Comparison of ENCODE assay signal across 12 cellular contexts in genomic region chr10:7710446-7710845, GRCh38. TPM values are rescaled to one million over a fixed set of nuclear protein-coding genes. Genes with fewer than 3 reads are reported as not detected.
"Had no signal": no experiment of that assay in that cellular context is flagged by ENCODE, and none has a peak within 500 bp of the region (broad histone marks: within the 10 kb centered on the region; RNA-seq: fewer than 3 reads in every experiment).

No MANE protein-coding gene starts in this region.

- H3K27ac ChIP-seq: GM23248 had no signal

- H3K4me3 ChIP-seq: GM23248, GM23338, HAP-1 had no signal

- FAIRE-seq: H1, H54 had no signal

- H3K9ac ChIP-seq: GM23248 had no signal

- H3K9me3 ChIP-seq: HAP-1 had no signal

- H3K4me2 ChIP-seq: GM23338 had no signal

- H2AFZ ChIP-seq: GM23248, GM23338 had no signal

- H3K4me1 ChIP-seq: HAP-1 had no signal

- H3K36me3 ChIP-seq: HAP-1 had no signal

- DNase-seq: GM23248, GOT3, H7, H9, HCEC 1CT, HFFc6 had no signal

- ATAC-seq: GM23338, HCT116 had no signal

RNA-seq across cellular contexts. Expression of gene ITIH2, which starts 7.3 kb away (rescaled TPM):
- total RNA-seq: GM23248, GM23338, H1, H4, H7, H9, HFFc6 had no signal
- polyA plus RNA-seq: GM23248, H1 had no signal

RNA-seq across cellular contexts. Expression of gene ITIH5, which starts 43.7 kb away (rescaled TPM):
- total RNA-seq: GM23248, HFFc6 had no signal
- polyA plus RNA-seq: GM23248 had no signal
